Comparison of ENCODE assay signal across 9 cellular contexts in genomic region chr18:12099160-12099559, GRCh38.
"Had no signal": no experiment of that assay in that cellular context is flagged by ENCODE, and none has a peak within 500 bp of the region (broad histone marks: within the 10 kb centered on the region; RNA-seq: fewer than 3 reads in every experiment).

No MANE protein-coding gene starts in this region.

- H3K9ac ChIP-seq: KMS-11 had no signal

- DNase-seq: H9, HCEC 1CT, KBM-7 had no signal

- H3K4me3 ChIP-seq: GM23338 had no signal

- FAIRE-seq: H1, H54, HepG2 had no signal

- H3K27ac ChIP-seq: HL-60, KMS-11 had no signal

- ATAC-seq: GM23338, HepG2 had no signal

- H3K4me2 ChIP-seq: GM23338, KMS-11 had no signal
